ENCODE assay signal across 8 cellular contexts in the genomic region with DNA sequence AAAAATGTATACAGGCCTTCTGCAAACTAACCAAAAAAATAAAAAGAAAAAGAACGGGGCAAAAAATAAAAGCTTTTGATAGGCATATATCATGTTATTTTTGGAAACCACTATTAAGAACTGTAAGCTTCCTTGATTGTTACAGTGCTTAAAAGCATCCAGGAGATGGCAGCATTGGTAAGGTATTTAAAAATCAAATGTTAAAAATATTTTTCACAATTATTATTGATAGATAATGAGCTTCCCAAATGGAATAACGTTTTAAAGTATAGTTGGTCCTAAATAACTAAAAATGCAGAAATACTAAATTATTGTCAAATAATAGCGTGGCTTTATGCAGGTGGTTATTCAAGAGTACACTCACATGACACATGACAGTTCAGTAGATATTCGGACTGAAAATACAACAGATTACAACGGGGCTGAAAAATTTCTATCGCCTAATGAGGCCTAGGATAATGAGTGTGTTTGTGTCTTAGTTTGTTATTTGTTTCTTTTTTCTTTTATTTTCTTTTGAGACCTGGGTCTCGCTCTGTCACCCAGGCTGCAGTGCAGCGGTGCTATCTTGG.
DNase-seq lines count a peak whose midpoint lies in the region; ATAC-seq and TF ChIP-seq lines count a peak whose summit lies in the region.

No MANE protein-coding gene starts in this region.

- intact Hi-C loops in body of pancreas (cut with DNase I), result loop anchor here (5.0 kb wide), 1 partner anchor 419 kb away; no protein-coding TSS in a partner anchor

- no peaks in the 10 kb centered on the region for H3K9me2 ChIP-seq in Loucy (replicated peaks; ENCODE audit: low read depth, low read length)

- no peak overlapping the region for H3K9ac ChIP-seq in Loucy (ENCODE audit: low read depth, low read length, poor library complexity, severe bottlenecking)

- 39 to 40% methylated on average over 8 of the region's 8 CpGs for WGBS in body of pancreas, 2 donors

- peak; percentile 51 for ATAC-seq in body of pancreas
- peak; percentile 60 for ATAC-seq in left lobe of liver
- ATAC-seq in GM21717 (IDR thresholded peaks at IDR 0.05; ENCODE audit: unreplicated experiment), result no peak
- no peak for ATAC-seq in HG03469 (IDR thresholded peaks at IDR 0.05; ENCODE audit: unreplicated experiment)
- no peak for ATAC-seq in GM21786 (IDR thresholded peaks at IDR 0.05; ENCODE audit: unreplicated experiment)

- H3K79me2 ChIP-seq in Loucy (ENCODE audit: insufficient read depth, low read length), result no peaks in the 10 kb centered on the region

- DNase-seq in DMS53 (lab: John Stamatoyannopoulos, UW) (peak; percentile 71), body of pancreas (no peak), left lobe of liver (ENCODE audit: low spot score) (no peak)
- DNase-seq in activated CD8-positive, alpha-beta memory T cell treated with anti-CD3 and anti-CD28 coated beads for 24 hours, result no peak

- no peaks in the 10 kb centered on the region for H3F3A ChIP-seq in Loucy (ENCODE audit: low read depth)

- peak overlapping the region; percentile 57 for H2AFZ ChIP-seq in Loucy (ENCODE audit: low read length)

- H3K4me1 ChIP-seq in Loucy (ENCODE audit: insufficient read depth, low read length, poor library complexity, severe bottlenecking), result peaks cover 20% of the 10 kb centered on the region
- peaks cover 18% of the 10 kb centered on the region for H3K4me1 ChIP-seq in body of pancreas

- TF ChIP-seq POLR2A in body of pancreas (IDR thresholded peaks at IDR 0.05), result no peak

- H3K4me3 ChIP-seq in Loucy (ENCODE audit: low read length, poor library complexity, severe bottlenecking) (no peak overlapping the region), body of pancreas (no peak overlapping the region)

- no peaks in the 10 kb centered on the region for H4K20me1 ChIP-seq in Loucy (ENCODE audit: insufficient read depth, low read length, poor library complexity, severe bottlenecking)

- no peaks in the 10 kb centered on the region for H3K36me3 ChIP-seq in Loucy (ENCODE audit: insufficient read depth, low read length)
- H3K36me3 ChIP-seq in body of pancreas (replicated peaks in 1 of 2; ENCODE audit: insufficient read depth in 1 of 2, low read depth in 2 of 2), result no peaks in the 10 kb centered on the region

- TF ChIP-seq CTCF in Loucy (conservative IDR thresholded peaks at IDR 0.05; ENCODE audit: low read length) (peak; percentile 82), body of pancreas (IDR thresholded peaks at IDR 0.05) (peak; percentile 19 to 79 (median 71))

- no peak overlapping the region for H3K27ac ChIP-seq in body of pancreas

- no peaks in the 10 kb centered on the region for H3K9me3 ChIP-seq in Loucy (ENCODE audit: insufficient read depth, low read depth, low read length)
- H3K9me3 ChIP-seq in body of pancreas, result no peaks in the 10 kb centered on the region

- H3K4me2 ChIP-seq in Loucy (ENCODE audit: low read depth, low read length, poor library complexity, severe bottlenecking), result peak overlapping the region; percentile 81

- H3K27me3 ChIP-seq in Loucy (ENCODE audit: insufficient read depth, low read length, poor library complexity, severe bottlenecking), result no peaks in the 10 kb centered on the region
- H3K27me3 ChIP-seq in body of pancreas, result no peaks in the 10 kb centered on the region

Comparison
In these comparisons a context has a peak if more than half of its experiments do, and no peak if none do; other contexts are left out.
1. ATAC-seq: peak in body of pancreas (single experiment) and left lobe of liver (single experiment); none in GM21717 (single experiment), HG03469 (single experiment) and GM21786 (single experiment).